ENCODE assay signal across 9 cellular contexts in genomic region chr3:151837057-151837456, GRCh38. TPM values are rescaled to one million over a fixed set of nuclear protein-coding genes. Genes with fewer than 3 reads are reported as not detected.
DNase-seq lines count a peak whose midpoint lies in the region; ATAC-seq and TF ChIP-seq lines count a peak whose summit lies in the region.
"Had no signal": no experiment of that assay in that cellular context is flagged by ENCODE, and none has a peak within 500 bp of the region (broad histone marks: within the 10 kb centered on the region; RNA-seq: fewer than 3 reads in every experiment).

No MANE protein-coding gene starts in this region.

- H3K79me1 ChIP-seq in neuronal stem cell (ENCODE audit: low read depth, low read length) = no peaks in the 10 kb centered on the region

- H3K9me3 ChIP-seq in neuronal stem cell (replicated peaks in 1 of 2; ENCODE audit: control insufficient read depth in 2 of 2, insufficient read depth in 1 of 2, low read depth in 1 of 2, low read length in 2 of 2) = no peaks in the 10 kb centered on the region
- H3K9me3 ChIP-seq: heart left ventricle had no signal

- peak overlapping the region; percentile 18 for H2AFZ ChIP-seq in neuronal stem cell (ENCODE audit: low read length)

- H2BK12ac ChIP-seq in neuronal stem cell (ENCODE audit: low read length) = no peak overlapping the region

- no peaks in the 10 kb centered on the region for H3K27me3 ChIP-seq in neuronal stem cell (ENCODE audit: control insufficient read depth in 3 of 3, insufficient read depth in 3 of 3, low read depth in 1 of 3, low read length in 3 of 3)
- H3K27me3 ChIP-seq: heart left ventricle had no signal

- no peak overlapping the region for H3K14ac ChIP-seq in neuronal stem cell (ENCODE audit: low read length)

- DNase-seq in EL = peak; percentile 80
- peak; percentile 10 for DNase-seq in NCI-H2227 treated with DMSO at 0.1 percent for 48 hours (lab: John Stamatoyannopoulos, UW)
- peak; percentile 61 to 85 for DNase-seq in cardiac fibroblast (ENCODE audit: low read depth in 2 of 2)
- DNase-seq in neuronal stem cell (ENCODE audit: low spot score) = peak; percentile 27
- no peak for DNase-seq in activated effector memory CD4-positive, alpha-beta T cell treated with Interleukin-2 at 50 U/mL for 16 hours
- no peak for DNase-seq in DMS79 treated with DMSO at 0.1 percent for 48 hours (lab: John Stamatoyannopoulos, UW)
- DNase-seq: heart left ventricle had no signal

- ATAC-seq in HG02884 (IDR thresholded peaks at IDR 0.05; ENCODE audit: unreplicated experiment) = no peak
- no peak for ATAC-seq in HG02870 (IDR thresholded peaks at IDR 0.05; ENCODE audit: unreplicated experiment)

- no peak overlapping the region for H4K91ac ChIP-seq in neuronal stem cell (ENCODE audit: low read depth, low read length, poor library complexity)

- H4K8ac ChIP-seq in neuronal stem cell (ENCODE audit: low read depth, low read length) = no peak overlapping the region

- H2BK120ac ChIP-seq in neuronal stem cell (ENCODE audit: low read depth, low read length) = no peak overlapping the region

- no peak overlapping the region for H3K27ac ChIP-seq in neuronal stem cell (replicated peaks; ENCODE audit: low read length)

- WGBS in neuronal stem cell (ENCODE audit: extremely low coverage in 2 of 2, insufficient read length in 2 of 2, insufficient replicate concordance in 1 of 2), 2 donors = no CpG with 5 or more reads among the region's 4 CpGs

- no peak overlapping the region for H3K4ac ChIP-seq in neuronal stem cell (ENCODE audit: low read length)

- H2BK15ac ChIP-seq in neuronal stem cell (ENCODE audit: low read length) = no peak overlapping the region

- H3K4me2 ChIP-seq in neuronal stem cell (ENCODE audit: insufficient read depth, low read length, poor library complexity, severe bottlenecking) = no peak overlapping the region

- H3K4me3 ChIP-seq in cardiac fibroblast (replicated peaks in 1 of 2; ENCODE audit: low read depth in 2 of 2, low read length in 2 of 2) (no peak overlapping the region), neuronal stem cell (ENCODE audit: low read length in 2 of 2) (no peak overlapping the region)
- H3K4me3 ChIP-seq: heart left ventricle had no signal

- H3K36me3 ChIP-seq in neuronal stem cell (replicated peaks in 1 of 2; ENCODE audit: control insufficient read depth in 2 of 2, insufficient read depth in 2 of 2, low read length in 2 of 2) = no peaks in the 10 kb centered on the region
- H3K36me3 ChIP-seq: heart left ventricle had no signal

- no peak overlapping the region for H2AK5ac ChIP-seq in neuronal stem cell (ENCODE audit: low read depth, low read length)

- TF ChIP-seq CTCF in cardiac fibroblast (IDR thresholded peaks at IDR 0.05; ENCODE audit: low read depth, low read length) = no peak

- H3K23ac ChIP-seq in neuronal stem cell (ENCODE audit: low read depth, low read length, poor library complexity) = no peak overlapping the region

- H3K4me1 ChIP-seq in neuronal stem cell (ENCODE audit: control insufficient read depth in 2 of 2, insufficient read depth in 1 of 2, low read depth in 1 of 2, low read length in 2 of 2) = peaks cover 3 to 6% of the 10 kb centered on the region in 2 donors

- H3K18ac ChIP-seq in neuronal stem cell (ENCODE audit: low read length) = no peak overlapping the region

- H3K9ac ChIP-seq in neuronal stem cell (ENCODE audit: low read depth, low read length, poor library complexity) = no peak overlapping the region

- H2BK5ac ChIP-seq in neuronal stem cell (ENCODE audit: low read length) = no peak overlapping the region

RNA-seq across cellular contexts. Expression of gene AADAC, which starts 23.1 kb away (rescaled TPM):
- not detected for polyA plus RNA-seq in neuronal stem cell (2013, experiment 1 of 2)
- not detected for polyA plus RNA-seq in neuronal stem cell (2013, experiment 2 of 2)
- polyA plus RNA-seq: heart left ventricle had no signal

RNA-seq across cellular contexts. Expression of gene SUCNR1, which starts 36.4 kb away (rescaled TPM):
- polyA plus RNA-seq in neuronal stem cell (2013, experiment 1 of 2) = not detected
- not detected for polyA plus RNA-seq in neuronal stem cell (2013, experiment 2 of 2)

Comparison
In these comparisons a context has a peak if more than half of its experiments do, and no peak if none do; other contexts are left out.
1. DNase-seq: peak in EL (single experiment), NCI-H2227 treated with DMSO at 0.1 percent for 48 hours (single experiment), cardiac fibroblast (2 of 2) and neuronal stem cell (single experiment); none in activated effector memory CD4-positive, alpha-beta T cell treated with Interleukin-2 at 50 U/mL for 16 hours (single experiment) and DMS79 treated with DMSO at 0.1 percent for 48 hours (single experiment).